Comparison of ENCODE assay signal across 12 cellular contexts in the genomic region with DNA sequence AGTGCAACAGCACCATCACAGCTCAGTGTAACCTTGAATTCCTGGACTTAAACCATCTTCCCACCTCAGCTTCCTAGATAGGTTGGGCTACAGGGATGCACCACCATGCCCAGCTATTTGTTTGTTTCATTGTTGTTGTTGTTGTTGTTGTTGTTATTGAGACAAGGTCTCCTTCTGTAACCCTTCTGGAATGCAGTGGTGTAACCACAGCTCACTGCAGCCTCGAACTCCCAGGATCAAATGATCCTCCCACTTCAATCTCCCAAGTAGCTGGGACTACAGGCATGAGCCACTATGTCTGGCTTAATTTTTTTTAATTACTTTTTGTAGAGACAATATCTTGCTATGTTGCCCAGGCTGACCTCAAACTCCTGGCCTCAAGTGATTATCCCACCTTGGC. TPM values are rescaled to one million over a fixed set of nuclear protein-coding genes. Genes with fewer than 3 reads are reported as not detected.
DNase-seq lines count a peak whose midpoint lies in the region; ATAC-seq and TF ChIP-seq lines count a peak whose summit lies in the region.
"Had no signal": no experiment of that assay in that cellular context is flagged by ENCODE, and none has a peak within 500 bp of the region (broad histone marks: within the 10 kb centered on the region; RNA-seq: fewer than 3 reads in every experiment).

No MANE protein-coding gene starts in this region.

- no peak for ATAC-seq in CD4-positive, alpha-beta T cell (ENCODE audit: poor library complexity)
- ATAC-seq in HG03342 (IDR thresholded peaks at IDR 0.05; ENCODE audit: unreplicated experiment), result no peak

- H3K4me3 Mint-ChIP-seq in CD4-positive, alpha-beta T cell, result no peak overlapping the region
- H3K4me3 Mint-ChIP-seq in chondrocyte (ENCODE audit: unreplicated experiment), result no peak overlapping the region

- H3K9me3 ChIP-seq in CD4-positive, alpha-beta T cell (ENCODE audit: control insufficient read depth, low read length), result no peaks in the 10 kb centered on the region
- H3K9me3 ChIP-seq in osteoblast (ENCODE audit: low read depth, low read length), result no peaks in the 10 kb centered on the region
- H3K9me3 ChIP-seq: SJSA1 had no signal

- no peaks in the 10 kb centered on the region for H3K27me3 ChIP-seq in CD4-positive, alpha-beta T cell (ENCODE audit: control insufficient read depth, insufficient read depth, low read length)
- H3K27me3 ChIP-seq in osteoblast (ENCODE audit: insufficient read depth, low read length), result no peaks in the 10 kb centered on the region
- H3K27me3 ChIP-seq: SJSA1 had no signal

- no peak for TF ChIP-seq CTCF in CD4-positive, alpha-beta T cell (IDR thresholded peaks at IDR 0.05)
- no peak for TF ChIP-seq CTCF in chondrocyte (IDR thresholded peaks at IDR 0.05)
- TF ChIP-seq CTCF in osteoblast (IDR thresholded peaks at IDR 0.05; ENCODE audit: extremely low read depth, low read depth, low read length), result no peak
- no peak for TF ChIP-seq CTCF in GM10248 (IDR thresholded peaks at IDR 0.05; ENCODE audit: control extremely low read depth, extremely low read depth, low read depth, missing control alignments)

- no peaks in the 10 kb centered on the region for H4K20me1 ChIP-seq in osteoblast (ENCODE audit: insufficient read depth, low read length)

- H3K27ac ChIP-seq in CD4-positive, alpha-beta T cell (ENCODE audit: low read depth, low read length), result peak overlapping the region; percentile 54
- H3K27ac ChIP-seq in osteoblast (ENCODE audit: low read depth, low read length), result no peak overlapping the region

- POLR2A ChIA-PET in CD4-positive, alpha-beta T cell (lab: Charles Lee), result interaction anchor here (1.2 to 5.1 kb wide), 7 partner anchors 11 to 163 kb away, joined by 4 to 140 read pairs (median 8); partner anchors contain the start of genes NAB2 and STAT6
- POLR2A ChIA-PET in GM10248 (lab: Yijun Ruan, JAX), result interaction anchor here (1.4 kb wide), 2 partner anchors 8 to 15 kb away, joined by 5 to 15 read pairs; no protein-coding TSS in a partner anchor

- H3K4me1 Mint-ChIP-seq in CD4-positive, alpha-beta T cell (ENCODE audit: low read depth), result peaks cover 24% of the 10 kb centered on the region
- H3K4me1 Mint-ChIP-seq in chondrocyte (ENCODE audit: low read depth), result peaks cover 23% of the 10 kb centered on the region

- H2AFZ ChIP-seq in osteoblast (ENCODE audit: low read length), result peak overlapping the region; percentile 67

- no peaks in the 10 kb centered on the region for H3K9me3 Mint-ChIP-seq in CD4-positive, alpha-beta T cell
- H3K9me3 Mint-ChIP-seq in chondrocyte (ENCODE audit: low read depth), result no peaks in the 10 kb centered on the region

- peaks cover 8% of the 10 kb centered on the region for H3K36me3 Mint-ChIP-seq in CD4-positive, alpha-beta T cell (ENCODE audit: low read depth)
- no peaks in the 10 kb centered on the region for H3K36me3 Mint-ChIP-seq in chondrocyte (ENCODE audit: low read depth)

- no peak for DNase-seq in CD4-positive, alpha-beta T cell
- DNase-seq in M059J (ENCODE audit: low read depth) (peak; percentile 19), chondrocyte (ENCODE audit: low spot score) (no peak), osteoblast (ENCODE audit: insufficient read length, low spot score, missing footprints) (no peak), NCI-H446 treated with DMSO at 0.1 percent for 48 hours (lab: John Stamatoyannopoulos, UW) (no peak), GM10248 (ENCODE audit: extremely low spot score) (no peak), NCI-H69 (lab: John Stamatoyannopoulos, UW) (no peak)
- DNase-seq: activated T-cell treated with anti-CD3 and anti-CD28 coated beads for 4 hours, GDM1, NCI-H2171 had no signal

- H3K4me2 ChIP-seq in osteoblast (ENCODE audit: insufficient read depth, low read length), result no peak overlapping the region

- peaks cover 17% of the 10 kb centered on the region for H3K4me1 ChIP-seq in osteoblast (ENCODE audit: insufficient read depth, low read length)

- H3K79me2 ChIP-seq in osteoblast (ENCODE audit: insufficient read depth, low read length), result peaks cover 25% of the 10 kb centered on the region

- H3K36me3 ChIP-seq in osteoblast (ENCODE audit: insufficient read depth, low read length), result peaks cover 1% of the 10 kb centered on the region

- CTCF ChIA-PET in CD4-positive, alpha-beta T cell (lab: Charles Lee), result interaction anchor here (1.4 to 4.6 kb wide), 4 partner anchors 10 to 92 kb away, joined by 3 to 24 read pairs (median 12); partner anchors contain the start of gene STAT6
- CTCF ChIA-PET in GM10248 (lab: Yijun Ruan, JAX), result interaction anchor here (1.0 to 7.7 kb wide), 12 partner anchors 10 to 162 kb away, joined by 3 to 48 read pairs (median 3); partner anchors contain the start of gene STAT6

- peak overlapping the region; percentile 88 for H3K27ac Mint-ChIP-seq in CD4-positive, alpha-beta T cell
- peak overlapping the region; percentile 97 for H3K27ac Mint-ChIP-seq in chondrocyte (ENCODE audit: unreplicated experiment)

- no peak overlapping the region for H3K4me3 ChIP-seq in osteoblast (ENCODE audit: insufficient read depth, low read length)

- intact Hi-C loops in CD4-positive, alpha-beta T cell (cut with DNase I, micrococcal nuclease), result loop anchor here (1.0 to 10.0 kb wide), 4 partner anchors 7 to 445 kb away; partner anchors contain the start of genes BAZ2A (in 1 of the 2) and NAB2 (in 1 of the 2)

- H3K27me3 Mint-ChIP-seq in CD4-positive, alpha-beta T cell, result no peaks in the 10 kb centered on the region
- H3K27me3 Mint-ChIP-seq in chondrocyte (ENCODE audit: low read depth), result no peaks in the 10 kb centered on the region

RNA-seq across cellular contexts. Expression of gene NEMP1, which starts 1.2 kb away (rescaled TPM):
- 1 to 10 TPM; 7.2 to 9.9 TPM for total RNA-seq in CD4-positive, alpha-beta T cell
- total RNA-seq in M059J (2014; rRNA removed; shearing (Covaris generic)), result 18.1 and 30.3 TPM in 2 replicates
- 11.7 to 14.7 TPM (median 12.9 TPM) in 3 replicates for total RNA-seq in chondrocyte
- 6.5 and 7.7 TPM in 2 replicates for total RNA-seq in osteoblast

RNA-seq across cellular contexts. Expression of gene NAB2, which starts 9.1 kb away (rescaled TPM):
- total RNA-seq in CD4-positive, alpha-beta T cell, result 1 to 10 TPM; 4.8 to 6.1 TPM
- total RNA-seq in M059J (2014; rRNA removed; shearing (Covaris generic)), result 11.0 and 18.9 TPM in 2 replicates
- total RNA-seq in chondrocyte (30.7 to 32.5 TPM (median 31.1 TPM) in 3 replicates), osteoblast (53.6 and 70.9 TPM in 2 replicates)

RNA-seq across cellular contexts. Expression of gene MYO1A, which starts 29.9 kb away (rescaled TPM):
- total RNA-seq in CD4-positive, alpha-beta T cell, result 1 to 10 TPM; 1.0 to 1.1 TPM
- not detected in 2 replicates for total RNA-seq in M059J (2014; rRNA removed; shearing (Covaris generic))
- total RNA-seq in chondrocyte, result 0.48 TPM in 1 of 3 replicates, not detected in the others
- under 0.01 TPM in 1 of 2 replicates, not detected in the other for total RNA-seq in osteoblast
- total RNA-seq: SJSA1 had no signal

RNA-seq across cellular contexts. Expression of gene STAT6, which starts 31.3 kb away (rescaled TPM):
- 100 to 1,000 TPM; 133 to 144 TPM for total RNA-seq in CD4-positive, alpha-beta T cell
- not detected in 2 replicates for total RNA-seq in M059J (2014; rRNA removed; shearing (Covaris generic))
- 89.4 to 101 TPM (median 94.2 TPM) in 3 replicates for total RNA-seq in chondrocyte
- 149 and 167 TPM in 2 replicates for total RNA-seq in osteoblast

RNA-seq across cellular contexts. Expression of gene LRP1, which starts 48.5 kb away (rescaled TPM):
- total RNA-seq in CD4-positive, alpha-beta T cell, result 1 to 10 TPM; 6.6 to 8.5 TPM
- 8.5 and 24.9 TPM in 2 replicates for total RNA-seq in M059J (2014; rRNA removed; shearing (Covaris generic))
- total RNA-seq in chondrocyte (448 to 583 TPM (median 463 TPM) in 3 replicates), osteoblast (744 and 789 TPM in 2 replicates)
